ENCODE assay signal across 10 cellular contexts in genomic region chr2:63048367-63049171, GRCh38. TPM values are rescaled to one million over a fixed set of nuclear protein-coding genes. Genes with fewer than 3 reads are reported as not detected.
DNase-seq lines count a peak whose midpoint lies in the region; ATAC-seq and TF ChIP-seq lines count a peak whose summit lies in the region.
"Had no signal": no experiment of that assay in that cellular context is flagged by ENCODE, and none has a peak within 500 bp of the region (broad histone marks: within the 10 kb centered on the region; RNA-seq: fewer than 3 reads in every experiment).

No MANE protein-coding gene starts in this region.

- no peak for TF ChIP-seq CTCF in neural crest cell (conservative IDR thresholded peaks at IDR 0.05)

- WGBS in HUES64: 1% methylated on average over 61 of the region's 61 CpGs

- H3K4me3 ChIP-seq in HUES64 (ENCODE audit: low read length): peak overlapping the region; percentile 82

- DNase-seq in ELF-1 (ENCODE audit: low read depth, low spot score) (peak; percentile 76), dermis blood vessel endothelial cell (peak; percentile 23), neural crest cell (ENCODE audit: low read depth, low spot score) (peak; percentile 35), Kasumi-1 (lab: John Stamatoyannopoulos, UW) (no peak)
- DNase-seq: left cardiac atrium, SHP77 treated with DMSO at 0.1 percent for 48 hours had no signal

- no peaks in the 10 kb centered on the region for H3K9me3 ChIP-seq in HUES64 (ENCODE audit: insufficient read depth, low read depth, low read length)
- H3K9me3 ChIP-seq: ascending aorta had no signal

- H3K4me1 ChIP-seq in HUES64 (ENCODE audit: insufficient read depth, low read length): peaks cover 35% of the 10 kb centered on the region

- no peaks in the 10 kb centered on the region for H3K36me3 ChIP-seq in HUES64 (ENCODE audit: insufficient read depth, low read length)

- H3K27ac Mint-ChIP-seq in neural crest cell (ENCODE audit: unreplicated experiment): peak overlapping the region; percentile 91

- H3K4me3 Mint-ChIP-seq in neural crest cell: peak overlapping the region; percentile 88

- peak overlapping the region; percentile 35; the same call in 1 of the 2 replicates for H3K9ac ChIP-seq in HUES64 (ENCODE audit: low read depth, low read length)

- H3K9me3 Mint-ChIP-seq in neural crest cell: no peaks in the 10 kb centered on the region

- peaks cover 15% of the 10 kb centered on the region for H3K36me3 Mint-ChIP-seq in neural crest cell (ENCODE audit: low read depth)

- H3K27me3 ChIP-seq in HUES64 (ENCODE audit: insufficient read depth, low read length): peaks cover 92% of the 10 kb centered on the region

- H3K4me1 Mint-ChIP-seq in neural crest cell: peaks cover 64% of the 10 kb centered on the region

- no peak for ATAC-seq in GM21515 (IDR thresholded peaks at IDR 0.05; ENCODE audit: unreplicated experiment)
- ATAC-seq in HG02870 (IDR thresholded peaks at IDR 0.05; ENCODE audit: unreplicated experiment): no peak
- ATAC-seq: left cardiac atrium had no signal

- no peak overlapping the region for H3K27ac ChIP-seq in HUES64 (ENCODE audit: low read depth, low read length)
- H3K27ac ChIP-seq: ascending aorta had no signal

- peaks cover 96% of the 10 kb centered on the region for H3K27me3 Mint-ChIP-seq in neural crest cell (ENCODE audit: low read depth)

RNA-seq across cellular contexts. Expression of gene OTX1, which starts 2.1 kb away (rescaled TPM):
- polyA plus RNA-seq in HUES64 (2013, experiment 1 of 2): 0.75 TPM
- polyA plus RNA-seq in HUES64 (2013, experiment 2 of 2): 1.2 TPM
- 0.34 TPM in 1 of 2 replicates, not detected in the other for total RNA-seq in dermis blood vessel endothelial cell
- total RNA-seq in neural crest cell: 12.4 and 15.1 TPM in 2 replicates
- total RNA-seq: ascending aorta, left cardiac atrium had no signal

Comparison
In these comparisons a context has a peak if more than half of its experiments do, and no peak if none do; other contexts are left out.
1. DNase-seq: peak in ELF-1 (single experiment), dermis blood vessel endothelial cell (single experiment) and neural crest cell (single experiment); none in Kasumi-1 (0 of 2).